9 cellular contexts compared by ENCODE assay signal in genomic region chr5:138869763-138870500, GRCh38. TPM values are rescaled to one million over a fixed set of nuclear protein-coding genes. Genes with fewer than 3 reads are reported as not detected.
DNase-seq lines count a peak whose midpoint lies in the region; ATAC-seq, FAIRE-seq and TF ChIP-seq lines count a peak whose summit lies in the region.
"Had no signal": no experiment of that assay in that cellular context is flagged by ENCODE, and none has a peak within 500 bp of the region (broad histone marks: within the 10 kb centered on the region; RNA-seq: fewer than 3 reads in every experiment).

No MANE protein-coding gene starts in this region.

- H2BK5ac ChIP-seq in H9 (ENCODE audit: insufficient read length, low read length) (no peak overlapping the region), H1 (ENCODE audit: low read depth, low read length) (0 out of 2 replicates have a peak overlapping the region, but pooled peaks have one; percentile 30)

- H3K14ac ChIP-seq in H9 (ENCODE audit: insufficient read depth, low read length) = no peak overlapping the region
- no peak overlapping the region for H3K14ac ChIP-seq in H1 (ENCODE audit: insufficient read length)

- H3K4ac ChIP-seq in H9 (ENCODE audit: low read depth, low read length) (no peak overlapping the region), H1 (replicated peaks; ENCODE audit: insufficient read length, low read depth, low read length) (no peak overlapping the region)

- H3K36me3 Mint-ChIP-seq in H9 (ENCODE audit: insufficient read depth in 1 of 3, low read depth in 3 of 3) (peaks cover 0 to 4% (median 2%) of the 10 kb centered on the region in 3 experiments; a peak in 4 of 7 replicates), nephron progenitor cell (ENCODE audit: low read depth) (peaks cover 16% of the 10 kb centered on the region)

- H2BK15ac ChIP-seq in H9 (ENCODE audit: low read depth, low read length) = no peak overlapping the region
- H2BK15ac ChIP-seq in H1 (ENCODE audit: low read length) = no peak overlapping the region

- H3K27me3 ChIP-seq in H9 (ENCODE audit: insufficient read depth, low read length) (no peaks in the 10 kb centered on the region), H1 (replicated peaks in 1 of 4; ENCODE audit: control insufficient read depth in 3 of 4, extremely low read depth in 1 of 4, insufficient read depth in 3 of 4, low read length in 3 of 4) (no peaks in the 10 kb centered on the region)

- H3K27ac ChIP-seq in H9 (ENCODE audit: insufficient read length, low read depth, low read length) (no peak overlapping the region), H1 (ENCODE audit: low read depth, low read length) (no peak overlapping the region)

- H2AFZ ChIP-seq in H9 (ENCODE audit: low read length) (no peak overlapping the region), H1 (ENCODE audit: low read length) (no peak overlapping the region)

- no peak for ATAC-seq in HG02759 (IDR thresholded peaks at IDR 0.05; ENCODE audit: unreplicated experiment)

- H3K27me3 Mint-ChIP-seq in H9 (ENCODE audit: low read depth) (no peaks in the 10 kb centered on the region), nephron progenitor cell (ENCODE audit: low read depth, poor library complexity) (no peaks in the 10 kb centered on the region)

- no CpG with 5 or more reads among the region's 5 CpGs for WGBS in H9 (ENCODE audit: extremely low coverage, insufficient read length, low lambda C conversion rate)
- WGBS in H1 (ENCODE audit: extremely low coverage in 1 of 2, insufficient coverage in 1 of 2, insufficient read length in 1 of 2, insufficient replicate concordance in 2 of 2, low coverage in 1 of 2, low lambda C conversion rate in 2 of 2, missing lambda C conversion rate in 1 of 2), 2 experiments = 80% methylated on average over 5 of the region's 5 CpGs; no CpG with 5 or more reads in 1 of the 2 experiments

- no peak overlapping the region for H3K4me3 ChIP-seq in H1 (ENCODE audit: extremely low read depth in 1 of 4, insufficient read depth in 2 of 4, low read depth in 3 of 4, low read length in 4 of 4)

- H3K56ac ChIP-seq in H9 (ENCODE audit: insufficient read length, low read depth, low read length) (no peak overlapping the region), H1 (replicated peaks; ENCODE audit: insufficient read length, low read depth, low read length) (no peak overlapping the region)

- TF ChIP-seq RAD21 in H1 (IDR thresholded peaks at IDR 0.05 in 1 of 2, conservative IDR thresholded peaks at IDR 0.05 in 1 of 2; ENCODE audit: low read depth in 2 of 2, low read length in 2 of 2) = no peak

- H2AK5ac ChIP-seq in H9 (ENCODE audit: insufficient read length, low read length) (no peak overlapping the region), H1 (ENCODE audit: low read depth, low read length) (no peak overlapping the region)

- H4K20me1 ChIP-seq in H9 (ENCODE audit: control insufficient read depth, insufficient read depth, insufficient read length) = no peaks in the 10 kb centered on the region
- H4K20me1 ChIP-seq in H1 (replicated peaks in 1 of 2; ENCODE audit: control insufficient read depth in 1 of 2, insufficient read depth in 2 of 2, low read length in 2 of 2) = peaks cover 0 to 1% of the 10 kb centered on the region in 2 experiments

- H3K4me2 ChIP-seq in H9 (ENCODE audit: insufficient read depth, insufficient read length, low read length) (no peak overlapping the region), H1 (ENCODE audit: insufficient read depth in 1 of 2, low read depth in 2 of 2, low read length in 2 of 2) (peak overlapping the region in 1 of 2 experiments; percentile 15; a peak in 1 of 4 replicates)

- H3K79me1 ChIP-seq in H9 (ENCODE audit: insufficient read depth, low read depth, low read length, poor library complexity, severe bottlenecking) = peaks cover 6% of the 10 kb centered on the region
- no peaks in the 10 kb centered on the region; the same call in 1 of the 2 replicates for H3K79me1 ChIP-seq in H1 (ENCODE audit: low read depth, low read length)

- H2BK120ac ChIP-seq in H9 (ENCODE audit: low read depth, low read length, poor library complexity, severe bottlenecking) (no peak overlapping the region), H1 (replicated peaks; ENCODE audit: low read depth, low read length) (no peak overlapping the region)

- no peak overlapping the region for H3T11ph ChIP-seq in H9 (ENCODE audit: low read length)

- no peak overlapping the region for H2BK20ac ChIP-seq in H9 (ENCODE audit: low read depth, low read length, poor library complexity, severe bottlenecking)
- no peak overlapping the region for H2BK20ac ChIP-seq in H1 (ENCODE audit: low read length)

- FAIRE-seq in RCC 7860 (lab: Jason Lieb, UNC) = peak; percentile 39
- no peak for FAIRE-seq in H1 (lab: Jason Lieb, UNC)

- H3K9me3 ChIP-seq in H9 (ENCODE audit: control insufficient read depth, low read depth, low read length) (no peaks in the 10 kb centered on the region), H1 (ENCODE audit: insufficient read depth in 2 of 2, low read depth in 1 of 2, low read length in 1 of 2) (no peaks in the 10 kb centered on the region)

- H4K91ac ChIP-seq in H9 (ENCODE audit: insufficient read length, low read depth, low read length) = no peak overlapping the region
- no peak overlapping the region for H4K91ac ChIP-seq in H1 (replicated peaks; ENCODE audit: insufficient read length, low read length)

- H3K9ac ChIP-seq in H9 (ENCODE audit: extremely low read depth, insufficient read length, low read length) = no peak overlapping the region
- H3K9ac ChIP-seq in H1 (replicated peaks in 1 of 4; ENCODE audit: extremely low read depth in 1 of 4, low read depth in 3 of 4, low read length in 3 of 4) = no peak overlapping the region

- no peak overlapping the region for H4K5ac ChIP-seq in H9 (ENCODE audit: insufficient read length, low read depth, low read length)
- no peak overlapping the region for H4K5ac ChIP-seq in H1 (ENCODE audit: insufficient read length, low read depth, low read length)

- POLR2A ChIA-PET in H1 (lab: Charles Lee; ENCODE audit: partially characterized antibody) = interaction anchor here (1.4 to 2.0 kb wide), 2 partner anchors 9 to 14 kb away, joined by 4 read pairs; no protein-coding TSS in a partner anchor

- H3K27ac Mint-ChIP-seq in H9 = peak overlapping the region in 2 of 3 experiments; percentile 68 to 93; a peak in 4 of 7 replicates
- peak overlapping the region; percentile 95 for H3K27ac Mint-ChIP-seq in nephron progenitor cell
- H3K27ac Mint-ChIP-seq: activated naive CD8-positive, alpha-beta T cell treated with anti-CD3 and anti-CD28 coated beads, Interleukin-2, amount 10 ng/mL, durations not matched to agents 7 days and 5 days had no signal

- TF ChIP-seq CTCF in H9 (conservative IDR thresholded peaks at IDR 0.05) = no peak
- no peak for TF ChIP-seq CTCF in H1 (IDR thresholded peaks at IDR 0.05; ENCODE audit: control extremely low read depth in 1 of 3, insufficient read depth in 1 of 3, low read depth in 1 of 3, low read length in 3 of 3)
- TF ChIP-seq CTCF in nephron progenitor cell (IDR thresholded peaks at IDR 0.05) = no peak

- H3K23ac ChIP-seq in H9 (ENCODE audit: insufficient read length, low read depth, low read length) = no peak overlapping the region
- no peak overlapping the region for H3K23ac ChIP-seq in H1 (ENCODE audit: insufficient read length)

- TF ChIP-seq EP300 in H1 (IDR thresholded peaks at IDR 0.05; ENCODE audit: borderline replicate concordance in 1 of 2, low read depth in 2 of 2, low read length in 2 of 2) = no peak

- H3K4me1 ChIP-seq in H9 (ENCODE audit: insufficient read depth, low read length) = peaks cover 3% of the 10 kb centered on the region; the same call in 1 of the 2 replicates
- peaks cover 0 to 20% (median 15%) of the 10 kb centered on the region in 4 experiments; a peak in 5 of 7 replicates for H3K4me1 ChIP-seq in H1 (replicated peaks in 1 of 4; ENCODE audit: control insufficient read depth in 3 of 4, insufficient read depth in 4 of 4, low read length in 3 of 4)

- CTCF ChIA-PET in H1 (lab: Charles Lee; ENCODE audit: partially characterized antibody) = interaction anchor here (0.5 to 2.6 kb wide), 6 partner anchors 44 to 323 kb away, joined by 3 to 13 read pairs (median 5); no protein-coding TSS in a partner anchor

- no peak overlapping the region for H3K18ac ChIP-seq in H9 (ENCODE audit: insufficient read length, low read depth, low read length)
- H3K18ac ChIP-seq in H1 (ENCODE audit: extremely low read depth, low read length) = no peak overlapping the region

- H4K8ac ChIP-seq in H9 (replicated peaks; ENCODE audit: insufficient read length, low read depth, low read length) (no peak overlapping the region), H1 (ENCODE audit: extremely low read depth, insufficient read depth, low read length) (no peak overlapping the region)

- H3K4me1 Mint-ChIP-seq in H9 = peaks cover 78 to 83% of the 10 kb centered on the region in 2 experiments
- peaks cover 66% of the 10 kb centered on the region for H3K4me1 Mint-ChIP-seq in nephron progenitor cell

- H3K9me3 Mint-ChIP-seq in H9 = no peaks in the 10 kb centered on the region; a peak in 1 of 5 replicates
- H3K9me3 Mint-ChIP-seq in nephron progenitor cell = no peaks in the 10 kb centered on the region
- H3K9me3 Mint-ChIP-seq: activated naive CD8-positive, alpha-beta T cell treated with anti-CD3 and anti-CD28 coated beads, Interleukin-2, amount 10 ng/mL, durations not matched to agents 7 days and 5 days had no signal

- H3K23me2 ChIP-seq in H9 (ENCODE audit: insufficient read length, low read depth, low read length, poor library complexity, severe bottlenecking) = no peaks in the 10 kb centered on the region
- H3K23me2 ChIP-seq in H1 (ENCODE audit: low read depth, low read length) = no peaks in the 10 kb centered on the region

- DNase-seq in H9 = no peak
- DNase-seq in RCC 7860 (ENCODE audit: low spot score) = peak; percentile 15
- DNase-seq in H1 (ENCODE audit: low read depth in 1 of 2, low spot score in 2 of 2) = no peak
- no peak for DNase-seq in nephron progenitor cell
- no peak for DNase-seq in NCI-H446 (lab: John Stamatoyannopoulos, UW)
- DNase-seq in NCI-H748 (lab: John Stamatoyannopoulos, UW; ENCODE audit: unreplicated experiment) = no peak
- DNase-seq: activated naive CD8-positive, alpha-beta T cell treated with anti-CD3 and anti-CD28 coated beads, Interleukin-2, amount 10 ng/mL, durations not matched to agents 7 days and 5 days; OCI-M1 had no signal

- H3K79me2 ChIP-seq in H9 (ENCODE audit: insufficient read depth, low read length) = no peaks in the 10 kb centered on the region; the same call in 1 of the 2 replicates
- peaks cover 0 to 69% of the 10 kb centered on the region in 2 experiments for H3K79me2 ChIP-seq in H1 (ENCODE audit: control insufficient read depth in 1 of 2, insufficient read depth in 2 of 2, low read length in 2 of 2)

- TF ChIP-seq POLR2A in H1 (IDR thresholded peaks at IDR 0.05; ENCODE audit: control extremely low read depth in 1 of 2, low read depth in 2 of 2, low read length in 2 of 2) = no peak

- H2BK12ac ChIP-seq in H9 (ENCODE audit: insufficient read length, low read depth, low read length) (no peak overlapping the region), H1 (ENCODE audit: low read depth, low read length) (no peak overlapping the region)

- no peak overlapping the region for H3K4me3 Mint-ChIP-seq in H9
- H3K4me3 Mint-ChIP-seq in nephron progenitor cell = no peak overlapping the region
- H3K4me3 Mint-ChIP-seq: activated naive CD8-positive, alpha-beta T cell treated with anti-CD3 and anti-CD28 coated beads, Interleukin-2, amount 10 ng/mL, durations not matched to agents 7 days and 5 days had no signal

- H3K36me3 ChIP-seq in H1 (ENCODE audit: control insufficient read depth in 2 of 4, insufficient read depth in 4 of 4, low read length in 3 of 4) = no peaks in the 10 kb centered on the region

RNA-seq across cellular contexts. Expression of gene LRRTM2, which starts 5.2 kb away (rescaled TPM):
- total RNA-seq in H9 (2021) = not detected in 2 replicates
- not detected in 2 replicates for total RNA-seq in H1 (2021; fragmentation: NEBNext Ultra II Directional; extraction: Animal tissue kit (Norgen Biotek cat#: 25700))
- polyA plus RNA-seq in H1 (2011; rRNA removed) = not detected in 2 replicates
- polyA plus RNA-seq in H1 (2011; cell fraction: cytosol; rRNA removed) = not detected
- polyA plus RNA-seq in H1 (2011; cell fraction: nucleus; rRNA removed) = 0.07 TPM
- not detected in 4 replicates for polyA plus RNA-seq in H1 (2012, experiment 1 of 2)
- not detected for polyA plus RNA-seq in H1 (2012, experiment 2 of 2)
- not detected for polyA plus RNA-seq in H1 (2013, experiment 1 of 2)
- not detected for polyA plus RNA-seq in H1 (2013, experiment 2 of 2)
- not detected in 2 replicates for polyA minus RNA-seq in H1 (2011; rRNA and poly(A)+ RNA removed)
- polyA minus RNA-seq in H1 (2011; cell fraction: cytosol; rRNA and poly(A)+ RNA removed) = not detected
- not detected for polyA minus RNA-seq in H1 (2011; cell fraction: nucleus; rRNA and poly(A)+ RNA removed)
